In genomic region chr6:93017213-93017612, GRCh38 we compare ENCODE assay signal across 17 cellular contexts.
A peak's percentile ranks its signal among the peaks of the same experiment; 100 is the strongest.
DNase-seq lines count a peak whose midpoint lies in the region; ATAC-seq and TF ChIP-seq lines count a peak whose summit lies in the region.
"Had no signal": no experiment of that assay in that cellular context is flagged by ENCODE, and none has a peak within 500 bp of the region (broad histone marks: within the 10 kb centered on the region; RNA-seq: fewer than 3 reads in every experiment).

No MANE protein-coding gene starts in this region.

- H3K4me3 ChIP-seq in PC-3 (ENCODE audit: low read length) (no peak overlapping the region), retinal pigment epithelial cell (ENCODE audit: low read length) (no peak overlapping the region)
- H3K4me3 ChIP-seq: esophagus muscularis mucosa, pancreas, thyroid gland had no signal

- no peaks in the 10 kb centered on the region for H4K20me1 ChIP-seq in PC-3 (ENCODE audit: low read length)

- TF ChIP-seq CTCF in PC-3 (conservative IDR thresholded peaks at IDR 0.05; ENCODE audit: low read depth, low read length) (peak; percentile 51), retinal pigment epithelial cell (conservative IDR thresholded peaks at IDR 0.05; ENCODE audit: low read depth, low read length) (peak; percentile 15), omental fat pad (IDR thresholded peaks at IDR 0.05) (no peak)

- no peak overlapping the region for H3K9ac ChIP-seq in PC-3 (ENCODE audit: low read length)
- H3K9ac ChIP-seq: SK-N-SH had no signal

- CTCF ChIA-PET in PC-3 (lab: Charles Lee), result interaction anchor here (0.5 to 1.2 kb wide), 2 partner anchors 33 to 206 kb away, joined by 8 to 10 read pairs; no protein-coding TSS in a partner anchor

- H3K9me3 ChIP-seq in PC-3 (ENCODE audit: low read length), result no peaks in the 10 kb centered on the region
- H3K9me3 ChIP-seq: esophagus muscularis mucosa, pancreas, SK-N-SH, thyroid gland had no signal

- H3K9me2 ChIP-seq in PC-3 (replicated peaks; ENCODE audit: low read length), result no peaks in the 10 kb centered on the region
- H3K9me2 ChIP-seq: SK-N-SH had no signal

- intact Hi-C loops in PC-3 (cut with micrococcal nuclease), result loop anchor here (1.0 kb wide), 1 partner anchor 206 kb away; no protein-coding TSS in a partner anchor

- no peak overlapping the region for H2AFZ ChIP-seq in PC-3 (ENCODE audit: low read length)

- no peaks in the 10 kb centered on the region for H3K4me1 ChIP-seq in PC-3 (ENCODE audit: insufficient read depth, low read length)
- H3K4me1 ChIP-seq: esophagus muscularis mucosa, pancreas, thyroid gland had no signal

- POLR2A ChIA-PET in PC-3 (lab: Charles Lee; ENCODE audit: unreplicated experiment), result no interaction called here

- no peaks in the 10 kb centered on the region for H3K27me3 ChIP-seq in PC-3 (ENCODE audit: low read length)
- H3K27me3 ChIP-seq: esophagus muscularis mucosa, pancreas, thyroid gland had no signal

- no peak for TF ChIP-seq POLR2A in erythroblast (IDR thresholded peaks at IDR 0.05; ENCODE audit: low read length)

- H3F3A ChIP-seq in PC-3 (ENCODE audit: low read length, unreplicated experiment), result no peaks in the 10 kb centered on the region

- in situ Hi-C loops in G401 (cut with HindIII; ENCODE audit: low sequenced_read_pairs), result no loop called here

- H3K79me2 ChIP-seq in PC-3 (ENCODE audit: low read length), result no peaks in the 10 kb centered on the region

- BruUV-seq in PC-3 (replicated peaks; lab: Mats Ljungman, UMichigan), result no TSS peak

- no peak overlapping the region for H3K27ac ChIP-seq in PC-3 (ENCODE audit: low read length)
- H3K27ac ChIP-seq: esophagus muscularis mucosa, pancreas, thyroid gland had no signal

- no peaks in the 10 kb centered on the region for H3K36me3 ChIP-seq in PC-3 (ENCODE audit: low read depth, low read length)
- H3K36me3 ChIP-seq: esophagus muscularis mucosa, pancreas, thyroid gland had no signal

- no peak overlapping the region for H3K4me2 ChIP-seq in PC-3 (ENCODE audit: low read length)
- H3K4me2 ChIP-seq: SK-N-SH had no signal

- ATAC-seq in PC-3 (peak; percentile 51), omental fat pad (ENCODE audit: low FRiP score) (no peak), GM21423 (IDR thresholded peaks at IDR 0.05; ENCODE audit: unreplicated experiment) (no peak)
- ATAC-seq: activated CD4-positive, CD25-positive, alpha-beta regulatory T cell treated with anti-CD3 and anti-CD28 coated beads, Interleukin-2, amount 50 U/mL, for 24 hours; pancreas had no signal

- DNase-seq in NCI-H748 (lab: John Stamatoyannopoulos, UW; ENCODE audit: unreplicated experiment), result peak; percentile 33
- DNase-seq in NCI-H748 treated with DMSO at 0.1 percent for 48 hours (lab: John Stamatoyannopoulos, UW), result no peak
- peak; percentile 25 for DNase-seq in PC-3
- peak; percentile 1 for DNase-seq in erythroblast (lab: John Stamatoyannopoulos, UW)
- DNase-seq in retinal pigment epithelial cell (ENCODE audit: low read depth), result no peak
- no peak for DNase-seq in omental fat pad (ENCODE audit: low spot score)
- no peak for DNase-seq in G401 (ENCODE audit: low spot score)
- DNase-seq: activated CD8-positive, alpha-beta memory T cell treated with anti-CD3 and anti-CD28 coated beads, Interleukin-2, amount 50 U/mL, for 48 hours; activated naive CD8-positive, alpha-beta T cell treated with anti-CD3 and anti-CD28 coated beads, Interleukin-2, amount 10 ng/mL, durations not matched to agents 7 days and 5 days; NCI-H1436; NK-92 treated with Interleukin-12 subunit alpha and Interleukin-12 subunit beta, amount 100 ng/mL, for 24 hours; pancreas; SK-N-SH; thyroid gland had no signal

Comparison
In these comparisons a context has a peak if more than half of its experiments do, and no peak if none do; other contexts are left out.
1. DNase-seq: peak in NCI-H748 (single experiment), PC-3 (single experiment) and erythroblast (2 of 2); none in NCI-H748 treated with DMSO at 0.1 percent for 48 hours (single experiment), retinal pigment epithelial cell (single experiment), omental fat pad (single experiment) and G401 (single experiment).
2. CTCF ChIP-seq: peak in PC-3 (single experiment) and retinal pigment epithelial cell (single experiment); none in omental fat pad (0 of 3).